1 cellular context compared by ENCODE assay signal in the genomic region with DNA sequence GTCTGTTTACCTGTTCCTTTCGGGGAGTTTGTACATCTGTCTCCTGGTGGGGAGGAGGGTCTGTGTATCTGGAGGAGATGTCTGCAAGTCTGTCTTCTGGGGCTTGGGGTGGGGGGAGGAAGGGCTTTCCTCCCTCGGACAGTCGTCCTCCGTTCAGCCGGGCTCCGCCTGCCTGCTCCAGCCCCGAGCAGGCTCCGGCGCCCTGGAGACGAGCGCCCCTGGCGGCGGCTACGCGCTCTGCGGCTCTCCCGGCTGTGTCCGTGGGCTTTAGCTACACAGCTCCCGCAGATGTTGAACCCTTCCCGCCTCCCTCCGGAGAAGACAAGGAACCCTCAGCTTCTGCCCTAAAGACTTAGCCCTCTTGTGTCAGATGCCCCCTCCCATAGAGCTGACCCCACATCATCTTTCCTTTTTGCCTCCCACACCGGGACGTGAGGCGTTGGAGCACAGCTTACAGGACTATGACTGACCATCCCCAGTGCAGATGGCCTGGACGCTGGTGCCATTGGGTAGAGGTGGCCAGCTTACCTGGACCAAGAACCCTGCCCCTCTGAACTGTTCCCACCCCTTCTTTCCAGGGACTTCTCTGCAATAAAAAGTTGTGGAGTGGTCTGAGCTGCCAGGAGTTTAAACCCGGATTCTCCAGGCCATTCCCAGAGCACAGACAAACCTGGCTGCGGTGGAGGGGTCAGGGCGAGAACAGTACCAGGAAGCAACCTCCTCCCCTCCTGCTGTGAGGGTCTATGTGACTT.
TF ChIP-seq lines count a peak whose summit lies in the region.

No MANE protein-coding gene starts in this region.

TF ChIP-seq in SK-N-SH treated with all-trans-retinoic acid at 6 μM for 48 hours, 23 proteins besides CTCF, POLR2A, EP300 and RAD21 (continued from another document):
- TF ChIP-seq, protein P1, sequence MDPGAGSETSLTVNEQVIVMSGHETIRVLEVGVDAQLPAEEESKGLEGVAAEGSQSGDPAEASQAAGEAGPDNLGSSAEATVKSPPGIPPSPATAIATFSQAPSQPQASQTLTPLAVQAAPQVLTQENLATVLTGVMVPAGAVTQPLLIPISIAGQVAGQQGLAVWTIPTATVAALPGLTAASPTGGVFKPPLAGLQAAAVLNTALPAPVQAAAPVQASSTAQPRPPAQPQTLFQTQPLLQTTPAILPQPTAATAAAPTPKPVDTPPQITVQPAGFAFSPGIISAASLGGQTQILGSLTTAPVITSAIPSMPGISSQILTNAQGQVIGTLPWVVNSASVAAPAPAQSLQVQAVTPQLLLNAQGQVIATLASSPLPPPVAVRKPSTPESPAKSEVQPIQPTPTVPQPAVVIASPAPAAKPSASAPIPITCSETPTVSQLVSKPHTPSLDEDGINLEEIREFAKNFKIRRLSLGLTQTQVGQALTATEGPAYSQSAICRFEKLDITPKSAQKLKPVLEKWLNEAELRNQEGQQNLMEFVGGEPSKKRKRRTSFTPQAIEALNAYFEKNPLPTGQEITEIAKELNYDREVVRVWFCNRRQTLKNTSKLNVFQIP (CRISPR knock-in tag; IDR thresholded peaks at IDR 0.05; ENCODE audit: borderline replicate concordance, low read depth), result no peak
